ENCODE assay signal across 1 cellular context in genomic region chr17:47502776-47503455, GRCh38.
TF ChIP-seq lines count a peak whose summit lies in the region.

No MANE protein-coding gene starts in this region.

TF ChIP-seq in HepG2, 621 proteins besides CTCF, POLR2A, EP300 and RAD21 (continued from another document):
- TF ChIP-seq, protein P1, sequence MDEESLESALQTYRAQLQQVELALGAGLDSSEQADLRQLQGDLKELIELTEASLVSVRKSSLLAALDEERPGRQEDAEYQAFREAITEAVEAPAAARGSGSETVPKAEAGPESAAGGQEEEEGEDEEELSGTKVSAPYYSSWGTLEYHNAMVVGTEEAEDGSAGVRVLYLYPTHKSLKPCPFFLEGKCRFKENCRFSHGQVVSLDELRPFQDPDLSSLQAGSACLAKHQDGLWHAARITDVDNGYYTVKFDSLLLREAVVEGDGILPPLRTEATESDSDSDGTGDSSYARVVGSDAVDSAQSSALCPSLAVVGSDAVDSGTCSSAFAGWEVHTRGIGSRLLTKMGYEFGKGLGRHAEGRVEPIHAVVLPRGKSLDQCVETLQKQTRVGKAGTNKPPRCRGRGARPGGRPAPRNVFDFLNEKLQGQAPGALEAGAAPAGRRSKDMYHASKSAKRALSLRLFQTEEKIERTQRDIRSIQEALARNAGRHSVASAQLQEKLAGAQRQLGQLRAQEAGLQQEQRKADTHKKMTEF (CRISPR knock-in tag; IDR thresholded peaks at IDR 0.05): peak; percentile 10; the same call in 1 of the 2 replicates
TF ChIP-seq in HepG2: peak in this region for 2; not testable (repeated sequence) for 619.
